In genomic region chr6:16961577-16961976, GRCh38 we compare ENCODE assay signal across 20 cellular contexts.
DNase-seq lines count a peak whose midpoint lies in the region; ATAC-seq and TF ChIP-seq lines count a peak whose summit lies in the region.
"Had no signal": no experiment of that assay in that cellular context is flagged by ENCODE, and none has a peak within 500 bp of the region (broad histone marks: within the 10 kb centered on the region; RNA-seq: fewer than 3 reads in every experiment).

No MANE protein-coding gene starts in this region.

- in situ Hi-C loops in astrocyte of the spinal cord (cut with HindIII; ENCODE audit: low sequenced_read_pairs) = no loop called here

- DNase-seq in Daoy (ENCODE audit: low read depth) = peak; percentile 50
- DNase-seq in HT1080 (ENCODE audit: low read depth) = peak; percentile 65
- DNase-seq in astrocyte of the spinal cord (ENCODE audit: low read depth, low spot score) = peak; percentile 43
- peak; percentile 15 to 35 for DNase-seq in lung microvascular endothelial cell (ENCODE audit: low read depth in 2 of 2)
- DNase-seq in GM23338 (ENCODE audit: low spot score) = no peak
- DNase-seq in OCI-M1 (lab: John Stamatoyannopoulos, UW) = no peak
- DNase-seq in activated CD4-positive, alpha-beta T cell treated with anti-CD3 and anti-CD28 coated beads, Interleukin-2, amount 50 U/mL, for 1 hour = no peak
- DNase-seq: AML-193, Caco-2, DMS53, Karpas-422, MM.1S, NCI-H1092 treated with DMSO at 0.1 percent for 48 hours, NCI-H1694 treated with DMSO at 0.1 percent for 48 hours, NCI-H2107, NCI-H446, NCI-H69, RPMI8226, SIG-M5 had no signal

- no peaks in the 10 kb centered on the region for H3K36me3 ChIP-seq in GM23338 (ENCODE audit: insufficient read depth)

- H3K4me3 Mint-ChIP-seq in GM23338 = no peak overlapping the region

- ATAC-seq in HG02938 (IDR thresholded peaks at IDR 0.05; ENCODE audit: unreplicated experiment) (no peak), GM23338 (no peak)

- H3F3A ChIP-seq in GM23338 (replicated peaks; ENCODE audit: low read depth) = no peaks in the 10 kb centered on the region

- H3K27me3 Mint-ChIP-seq in GM23338 (ENCODE audit: insufficient read depth, low read depth, poor library complexity) = peaks cover 3% of the 10 kb centered on the region

- peaks cover 10% of the 10 kb centered on the region; the same call in 1 of the 2 replicates for H3K4me1 ChIP-seq in GM23338 (ENCODE audit: insufficient read depth)
- H3K4me1 ChIP-seq: Caco-2 had no signal

- H3K4me1 Mint-ChIP-seq in GM23338 = peaks cover 13% of the 10 kb centered on the region

- H3K27ac Mint-ChIP-seq in GM23338 = no peak overlapping the region

- no peaks in the 10 kb centered on the region for H3K36me3 Mint-ChIP-seq in GM23338 (ENCODE audit: low read depth)

- H3K79me2 ChIP-seq in GM23338 (replicated peaks; ENCODE audit: insufficient read depth) = no peaks in the 10 kb centered on the region

- no peak overlapping the region for H3K27ac ChIP-seq in GM23338 (ENCODE audit: low read depth)

- no peak for TF ChIP-seq CTCF in astrocyte of the spinal cord (IDR thresholded peaks at IDR 0.05; ENCODE audit: low read depth, low read length)
- TF ChIP-seq CTCF in GM23338 (conservative IDR thresholded peaks at IDR 0.05; ENCODE audit: low read depth in 2 of 2) = no peak

- no peaks in the 10 kb centered on the region for H3K27me3 ChIP-seq in GM23338 (ENCODE audit: insufficient read depth)

- H3K4me2 ChIP-seq in GM23338 = no peak overlapping the region

- no peak overlapping the region for H2AFZ ChIP-seq in GM23338

- no peaks in the 10 kb centered on the region for H3K9me3 Mint-ChIP-seq in GM23338

- no peaks in the 10 kb centered on the region for H4K20me1 ChIP-seq in GM23338 (replicated peaks; ENCODE audit: insufficient read depth)

- H3K4me3 ChIP-seq in astrocyte of the spinal cord (ENCODE audit: low read depth, low read length) = no peak overlapping the region
- H3K4me3 ChIP-seq in GM23338 = no peak overlapping the region

- H3K9me2 ChIP-seq in GM23338 (ENCODE audit: insufficient read depth) = no peaks in the 10 kb centered on the region

TF ChIP-seq in GM23338, 12 proteins besides CTCF, POLR2A, EP300 and RAD21:
- TF ChIP-seq EZH2phosphoT487 (IDR thresholded peaks at IDR 0.05; ENCODE audit: unreplicated experiment) (no peak), POLR2AphosphoS5 (IDR thresholded peaks at IDR 0.05; ENCODE audit: low read depth) (no peak)

Comparison
In these comparisons a context has a peak if more than half of its experiments do, and no peak if none do; other contexts are left out.
1. DNase-seq: peak in Daoy (single experiment), HT1080 (single experiment), astrocyte of the spinal cord (single experiment) and lung microvascular endothelial cell (2 of 2); none in GM23338 (single experiment), OCI-M1 (single experiment) and activated CD4-positive, alpha-beta T cell treated with anti-CD3 and anti-CD28 coated beads, Interleukin-2, amount 50 U/mL, for 1 hour (single experiment).